Comparison of ENCODE assay signal across 21 cellular contexts in genomic region chr1:231534703-231535159, GRCh38. TPM values are rescaled to one million over a fixed set of nuclear protein-coding genes. Genes with fewer than 3 reads are reported as not detected.
DNase-seq lines count a peak whose midpoint lies in the region; TF ChIP-seq lines count a peak whose summit lies in the region.
"Had no signal": no experiment of that assay in that cellular context is flagged by ENCODE, and none has a peak within 500 bp of the region (broad histone marks: within the 10 kb centered on the region; RNA-seq: fewer than 3 reads in every experiment).

No MANE protein-coding gene starts in this region.

- no peaks in the 10 kb centered on the region for H3K27me3 ChIP-seq in BLaER1 treated with 17β-estradiol and CSF1 and Interleukin-3, amounts not matched to agents 10 nM and 100 nM
- H3K27me3 ChIP-seq: neutrophil, suprapubic skin had no signal

- no peak for TF ChIP-seq CTCF in chondrocyte (IDR thresholded peaks at IDR 0.05)

- peaks cover 0 to 51% (median 12%) of the 10 kb centered on the region in 11 experiments; a peak in 7 of 22 replicates for H4K20me1 ChIP-seq in BLaER1 treated with 17β-estradiol and CSF1 and Interleukin-3, amounts not matched to agents 10 nM and 100 nM

- H3K9me3 ChIP-seq in BLaER1 treated with 17β-estradiol and CSF1 and Interleukin-3, amounts not matched to agents 10 nM and 100 nM (replicated peaks in 1 of 11): peaks cover 14 to 48% (median 43%) of the 10 kb centered on the region in 11 experiments
- H3K9me3 ChIP-seq: neutrophil, suprapubic skin had no signal

- no peaks in the 10 kb centered on the region for H3K9me3 Mint-ChIP-seq in chondrocyte (ENCODE audit: low read depth)
- H3K9me3 Mint-ChIP-seq: activated CD4-positive, alpha-beta memory T cell treated with anti-CD3 and anti-CD28 coated beads, Interleukin-2, amount 10 ng/mL, durations not matched to agents 7 days and 5 days; activated naive CD8-positive, alpha-beta T cell treated with anti-CD3 and anti-CD28 coated beads, Interleukin-2, amount 10 ng/mL, durations not matched to agents 7 days and 5 days; CD8-positive, alpha-beta T cell; central memory CD8-positive, alpha-beta T cell; stimulated activated effector memory CD8-positive, alpha-beta T cell treated with anti-CD3 and anti-CD28 coated beads, Interleukin-12 subunit alpha, Interleukin-12 subunit beta, amount 100 ng/mL, for 72 hours had no signal

- H3K9ac ChIP-seq in BLaER1 treated with 17β-estradiol and CSF1 and Interleukin-3, amounts not matched to agents 10 nM and 100 nM: peak overlapping the region in 8 of 11 experiments; percentile 5 to 65 (median 26); a peak in 10 of 22 replicates

- peak overlapping the region in 6 of 11 experiments; percentile 22 to 71 (median 38); a peak in 8 of 22 replicates for H3K27ac ChIP-seq in BLaER1 treated with 17β-estradiol and CSF1 and Interleukin-3, amounts not matched to agents 10 nM and 100 nM
- H3K27ac ChIP-seq: neutrophil, suprapubic skin had no signal

- H3K27me3 Mint-ChIP-seq in chondrocyte (ENCODE audit: low read depth): no peaks in the 10 kb centered on the region
- H3K27me3 Mint-ChIP-seq: activated CD4-positive, alpha-beta memory T cell treated with anti-CD3 and anti-CD28 coated beads, Interleukin-2, amount 10 ng/mL, durations not matched to agents 7 days and 5 days; activated naive CD8-positive, alpha-beta T cell treated with anti-CD3 and anti-CD28 coated beads, Interleukin-2, amount 10 ng/mL, durations not matched to agents 7 days and 5 days; central memory CD8-positive, alpha-beta T cell had no signal

- H3K4me1 Mint-ChIP-seq in chondrocyte (ENCODE audit: low read depth): peaks cover 17% of the 10 kb centered on the region

- peaks cover 41 to 63% (median 56%) of the 10 kb centered on the region in 10 experiments for H3K4me1 ChIP-seq in BLaER1 treated with 17β-estradiol and CSF1 and Interleukin-3, amounts not matched to agents 10 nM and 100 nM

- H3K36me3 ChIP-seq in BLaER1 treated with 17β-estradiol and CSF1 and Interleukin-3, amounts not matched to agents 10 nM and 100 nM: peaks cover 51 to 79% (median 67%) of the 10 kb centered on the region in 11 experiments

- H3K27ac Mint-ChIP-seq in chondrocyte (ENCODE audit: unreplicated experiment): peak overlapping the region; percentile 33
- H3K27ac Mint-ChIP-seq: activated CD4-positive, alpha-beta memory T cell treated with anti-CD3 and anti-CD28 coated beads, Interleukin-2, amount 10 ng/mL, durations not matched to agents 7 days and 5 days; activated naive CD8-positive, alpha-beta T cell treated with anti-CD3 and anti-CD28 coated beads, Interleukin-2, amount 10 ng/mL, durations not matched to agents 7 days and 5 days; CD8-positive, alpha-beta T cell; stimulated activated effector memory CD8-positive, alpha-beta T cell treated with anti-CD3 and anti-CD28 coated beads, Interleukin-12 subunit alpha, Interleukin-12 subunit beta, amount 100 ng/mL, for 72 hours had no signal

- DNase-seq in NCI-H1092 treated with DMSO at 0.1 percent for 48 hours (lab: John Stamatoyannopoulos, UW) (peak; percentile 20), NCI-H1092 (lab: John Stamatoyannopoulos, UW) (no peak), NCI-H128 (lab: John Stamatoyannopoulos, UW; ENCODE audit: unreplicated experiment) (peak; percentile 29), chondrocyte (ENCODE audit: low spot score) (no peak), RPMI8226 (no peak), pons (ENCODE audit: low spot score) (no peak), NOMO-1 treated with dmso at 0.1 percent for 144 hours (lab: John Stamatoyannopoulos, UW; ENCODE audit: unreplicated experiment) (no peak)
- DNase-seq: 8988T; activated CD4-positive, alpha-beta memory T cell treated with anti-CD3 and anti-CD28 coated beads, Interleukin-2, amount 10 ng/mL, durations not matched to agents 7 days and 5 days; activated effector memory CD4-positive, alpha-beta T cell treated with anti-CD3 and anti-CD28 coated beads, Interleukin-2, amount 50 U/mL, for 16 hours; activated naive CD8-positive, alpha-beta T cell treated with anti-CD3 and anti-CD28 coated beads, Interleukin-2, amount 10 ng/mL, durations not matched to agents 7 days and 5 days; CD8-positive, alpha-beta T cell; DND-41; Kasumi-1; NCI-H82; small intestine had no signal

- peaks cover 11% of the 10 kb centered on the region for H3K36me3 Mint-ChIP-seq in chondrocyte (ENCODE audit: low read depth)

- peak overlapping the region; percentile 46 to 90 (median 65) for H3K4me2 ChIP-seq in BLaER1 treated with 17β-estradiol and CSF1 and Interleukin-3, amounts not matched to agents 10 nM and 100 nM

- no peak overlapping the region for H3K4me3 Mint-ChIP-seq in chondrocyte (ENCODE audit: unreplicated experiment)
- H3K4me3 Mint-ChIP-seq: activated CD4-positive, alpha-beta memory T cell treated with anti-CD3 and anti-CD28 coated beads, Interleukin-2, amount 10 ng/mL, durations not matched to agents 7 days and 5 days; activated naive CD8-positive, alpha-beta T cell treated with anti-CD3 and anti-CD28 coated beads, Interleukin-2, amount 10 ng/mL, durations not matched to agents 7 days and 5 days; CD8-positive, alpha-beta T cell; central memory CD8-positive, alpha-beta T cell; stimulated activated effector memory CD8-positive, alpha-beta T cell treated with anti-CD3 and anti-CD28 coated beads, Interleukin-12 subunit alpha, Interleukin-12 subunit beta, amount 100 ng/mL, for 72 hours had no signal

- H3K4me3 ChIP-seq in BLaER1 treated with 17β-estradiol and CSF1 and Interleukin-3, amounts not matched to agents 10 nM and 100 nM: peak overlapping the region in 4 of 10 experiments; percentile 2 to 38 (median 10); a peak in 3 of 20 replicates
- H3K4me3 ChIP-seq: suprapubic skin had no signal

RNA-seq across cellular contexts. Expression of gene TSNAX, which starts 6.3 kb away (rescaled TPM):
- total RNA-seq in chondrocyte: 32.3 to 40.5 TPM (median 36.8 TPM) in 3 replicates

Comparison
In these comparisons a context has a peak if more than half of its experiments do, and no peak if none do; other contexts are left out.
1. DNase-seq: peak in NCI-H1092 treated with DMSO at 0.1 percent for 48 hours (single experiment) and NCI-H128 (single experiment); none in NCI-H1092 (single experiment), chondrocyte (single experiment), RPMI8226 (single experiment), pons (single experiment) and NOMO-1 treated with dmso at 0.1 percent for 144 hours (single experiment).